In the genomic region with DNA sequence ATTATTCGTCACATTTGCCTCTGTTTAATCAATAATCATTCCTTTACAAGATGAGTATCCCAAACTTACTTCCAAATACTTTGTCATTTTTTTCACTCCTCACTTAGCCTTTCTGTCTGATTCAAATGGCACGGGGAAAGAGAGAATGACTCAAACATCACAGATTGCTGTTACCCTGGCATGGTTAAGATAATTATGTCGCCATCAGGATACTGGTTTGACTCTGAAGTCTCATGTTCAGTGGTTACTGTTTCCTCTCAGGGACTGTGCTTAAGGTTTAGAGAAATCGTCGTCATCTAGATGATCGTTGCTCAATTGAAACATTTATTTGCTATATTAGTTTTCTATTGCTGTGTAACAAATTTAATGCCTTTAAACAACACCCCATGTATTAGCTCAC, we compare ENCODE assay signal across 25 cellular contexts.
"Had no signal": no experiment of that assay in that cellular context is flagged by ENCODE, and none has a peak within 500 bp of the region (broad histone marks: within the 10 kb centered on the region; RNA-seq: fewer than 3 reads in every experiment).

No MANE protein-coding gene starts in this region.

- H3K4me2 ChIP-seq: SK-N-SH had no signal

- H3K4me1 ChIP-seq: colonic mucosa, esophagus muscularis mucosa, right atrium auricular region had no signal

- ATAC-seq: body of pancreas; left ventricle myocardium superior; stimulated activated naive B cell treated with anti-CD40 and anti-IgM and Interleukin-4, amounts not matched to agents 10 μg/mL and 1 μg/mL and 100 μg/mL, for 72 hours; T-cell had no signal

- H3K9me3 ChIP-seq: body of pancreas, colonic mucosa, esophagus muscularis mucosa, right atrium auricular region, SK-N-SH, tibial nerve had no signal

- H3K36me3 ChIP-seq: colonic mucosa, esophagus muscularis mucosa, right atrium auricular region, tibial nerve had no signal

- H3K27me3 ChIP-seq: body of pancreas, colonic mucosa, esophagus muscularis mucosa, right atrium auricular region, tibial nerve had no signal

- H3K4me3 ChIP-seq: body of pancreas, colonic mucosa, esophagus muscularis mucosa, right atrium auricular region, tibial nerve had no signal

- DNase-seq: activated CD4-positive, alpha-beta T cell treated with anti-CD3 and anti-CD28 coated beads for 4 hours; activated CD8-positive, alpha-beta memory T cell treated with anti-CD3 and anti-CD28 coated beads for 24 hours; activated naive CD4-positive, alpha-beta T cell treated with anti-CD3 and anti-CD28 coated beads, Interleukin-2, amount 50 U/mL, for 16 hours; activated T-cell treated with anti-CD3 and anti-CD28 coated beads for 4 hours; amygdala; body of pancreas; caudate nucleus; colonic mucosa; foreskin fibroblast; glutamatergic neuron; kidney glomerular epithelial cell; left ventricle myocardium superior; natural killer cell; nucleus accumbens; posterior cingulate gyrus; SK-N-SH; stimulated activated CD4-positive, alpha-beta T cell treated with anti-CD3 and anti-CD28 coated beads, Interleukin-2, amount 100 ng/mL, for 48 hours; stimulated activated naive B cell treated with anti-CD40 and anti-IgM and Interleukin-4, amounts not matched to agents 10 μg/mL and 1 μg/mL and 100 μg/mL, for 72 hours; substantia nigra; T-cell; T-helper 9 cell had no signal

- H3K27ac ChIP-seq: body of pancreas, colonic mucosa, esophagus muscularis mucosa, right atrium auricular region, tibial nerve, VCaP had no signal

- H3K9ac ChIP-seq: SK-N-SH had no signal
